ENCODE assay signal across 8 cellular contexts in genomic region chrX:106612403-106612789, GRCh38. TPM values are rescaled to one million over a fixed set of nuclear protein-coding genes. Genes with fewer than 3 reads are reported as not detected.
A peak's percentile ranks its signal among the peaks of the same experiment; 100 is the strongest.
DNase-seq lines count a peak whose midpoint lies in the region; ATAC-seq, FAIRE-seq and TF ChIP-seq lines count a peak whose summit lies in the region.

No MANE protein-coding gene starts in this region.

- FAIRE-seq in HepG2 (lab: Jason Lieb, UNC) = no peak

- intact Hi-C loops in HepG2 (cut with micrococcal nuclease; ENCODE audit: unreplicated experiment) = loop anchor here (10.0 kb wide), 2 partner anchors 122 to 128 kb away; no protein-coding TSS in a partner anchor

- no peaks in the 10 kb centered on the region for H3K36me3 ChIP-seq in HUES48 (ENCODE audit: control insufficient read depth, insufficient read depth, low read length)
- no peaks in the 10 kb centered on the region for H3K36me3 ChIP-seq in HepG2 (replicated peaks in 1 of 2; ENCODE audit: control insufficient read depth in 1 of 2, insufficient read depth in 2 of 2, low read length in 2 of 2)

- CTCF ChIA-PET in HepG2 (lab: Yijun Ruan, JAX; ENCODE audit: low intra/inter-chr PET ratio, low total read pairs) = no interaction called here

- peak; percentile 5 for ATAC-seq in GM21360 (IDR thresholded peaks at IDR 0.05; ENCODE audit: unreplicated experiment)
- peak; percentile 81 for ATAC-seq in HepG2

- no peak for TF ChIP-seq CTCF in brain (conservative IDR thresholded peaks at IDR 0.05)
- TF ChIP-seq CTCF in HepG2 (CRISPR knock-in tag; IDR thresholded peaks at IDR 0.05) = 0 out of 2 replicates have a peak, but pooled peaks have one; percentile 8
- no peak for TF ChIP-seq CTCF in type B pancreatic cell (conservative IDR thresholded peaks at IDR 0.05)

- H3K27me3 Mint-ChIP-seq in brain (peaks cover 4% of the 10 kb centered on the region), type B pancreatic cell (peaks cover 26% of the 10 kb centered on the region)

- peak overlapping the region; percentile 86 for H2AFZ ChIP-seq in HepG2 (ENCODE audit: low read length)

- no peak for TF ChIP-seq RAD21 in HepG2 (CRISPR knock-in tag; IDR thresholded peaks at IDR 0.05)

- H3K4me1 Mint-ChIP-seq in brain (peaks cover 25% of the 10 kb centered on the region), type B pancreatic cell (ENCODE audit: unreplicated experiment) (peaks cover 4% of the 10 kb centered on the region)

- H3K9me3 ChIP-seq in HUES48 (ENCODE audit: control insufficient read depth, insufficient read depth, low read length) = no peaks in the 10 kb centered on the region
- no peaks in the 10 kb centered on the region for H3K9me3 ChIP-seq in HepG2 (ENCODE audit: low read length)

- H3K9me3 Mint-ChIP-seq in brain (peaks cover 0 to 12% (median 0%) of the 10 kb centered on the region in 5 experiments), type B pancreatic cell (no peaks in the 10 kb centered on the region)

- H3K4me3 Mint-ChIP-seq in brain (peak overlapping the region; percentile 83 to 90 (median 86)), type B pancreatic cell (peak overlapping the region; percentile 92)

- H3K4me2 ChIP-seq in HepG2 (ENCODE audit: low read depth, low read length) = peak overlapping the region; percentile 80

- POLR2A ChIA-PET in HepG2 (lab: Yijun Ruan, JAX) = no interaction called here

- H3K27ac ChIP-seq in HUES48 (ENCODE audit: low read depth, low read length) (no peak overlapping the region), HepG2 (ENCODE audit: extremely low read length, insufficient read depth, low read length) (no peak overlapping the region)

- in situ Hi-C loops in Caki2 (cut with HindIII; ENCODE audit: low pct_unique_long_range_greater_than_20kb, low sequenced_read_pairs) (no loop called here), HepG2 (cut with HindIII; ENCODE audit: extremely low pct_ligation_motif_present, low pct_unique_long_range_greater_than_20kb) (no loop called here)

- no peaks in the 10 kb centered on the region for H3K36me3 Mint-ChIP-seq in brain
- H3K36me3 Mint-ChIP-seq in type B pancreatic cell = no peaks in the 10 kb centered on the region

- peaks cover 20% of the 10 kb centered on the region for H3K4me1 ChIP-seq in HUES48 (ENCODE audit: control insufficient read depth, insufficient read depth, low read length)
- H3K4me1 ChIP-seq in HepG2 (ENCODE audit: insufficient read depth, low read length) = peaks cover 10% of the 10 kb centered on the region

- TF ChIP-seq EP300 in HepG2 (IDR thresholded peaks at IDR 0.05; ENCODE audit: low read depth in 2 of 2, low read length in 2 of 2) = no peak
- TF ChIP-seq EP300 in HepG2 (CRISPR knock-in tag; IDR thresholded peaks at IDR 0.05; ENCODE audit: borderline replicate concordance) = no peak

- no peaks in the 10 kb centered on the region for H3K79me2 ChIP-seq in HepG2 (ENCODE audit: insufficient read depth, low read length)

- BruUV-seq in HepG2 (replicated peaks; lab: Mats Ljungman, UMichigan) = no TSS peak

- H4K20me1 ChIP-seq in HepG2 (ENCODE audit: insufficient read depth, low read length) = no peaks in the 10 kb centered on the region

- peak overlapping the region in 4 of 5 experiments; percentile 2 to 75 (median 15) for H3K27ac Mint-ChIP-seq in brain
- peak overlapping the region; percentile 21 for H3K27ac Mint-ChIP-seq in type B pancreatic cell

- H3K9ac ChIP-seq in HUES48 (ENCODE audit: low read depth, low read length) = no peak overlapping the region
- H3K9ac ChIP-seq in HepG2 (ENCODE audit: insufficient read depth, low read depth, low read length) = peak overlapping the region; percentile 52; the same call in 1 of the 2 replicates

- 1% methylated on average over 9 of the region's 10 CpGs for WGBS in HepG2 (ENCODE audit: low lambda C conversion rate)

- DNase-seq in Caki2 (ENCODE audit: low read depth) = peak; percentile 59
- peak; percentile 0 for DNase-seq in HepG2 (ENCODE audit: low spot score)
- no peak for DNase-seq in type B pancreatic cell (ENCODE audit: extremely low spot score, unreplicated experiment)
- no peak for DNase-seq in stimulated activated CD4-positive, alpha-beta T cell treated with anti-CD3 and anti-CD28 coated beads, Interleukin-2, amount 100 ng/mL, for 48 hours
- no peak for DNase-seq in activated gamma-delta T cell treated with Interleukin-2 at 50 U/mL for 16 hours

- H3K27me3 ChIP-seq in HUES48 (ENCODE audit: control insufficient read depth, insufficient read depth, low read length) (peaks cover 43% of the 10 kb centered on the region), HepG2 (ENCODE audit: control insufficient read depth in 1 of 2, insufficient read depth in 2 of 2, low read length in 2 of 2) (no peaks in the 10 kb centered on the region)

- TF ChIP-seq POLR2A in HepG2 (IDR thresholded peaks at IDR 0.05; ENCODE audit: insufficient read depth in 1 of 2, low read depth in 2 of 2, low read length in 2 of 2) = no peak

- H3K4me3 ChIP-seq in HUES48 (ENCODE audit: low read depth, low read length) = peak overlapping the region; percentile 74
- peak overlapping the region; percentile 60 to 73 (median 72) for H3K4me3 ChIP-seq in HepG2 (replicated peaks in 1 of 3; ENCODE audit: insufficient read depth in 1 of 3, low read depth in 2 of 3, low read length in 3 of 3)

TF ChIP-seq in HepG2, 621 proteins besides CTCF, POLR2A, EP300 and RAD21:
- TF ChIP-seq STAG1 (CRISPR knock-in tag; IDR thresholded peaks at IDR 0.05) = peak; percentile 14; the same call in 1 of the 2 replicates
- no peak for TF ChIP-seq ZNF550 (CRISPR knock-in tag; IDR thresholded peaks at IDR 0.05; ENCODE audit: borderline replicate concordance)
- no peak for TF ChIP-seq AGO2 (optimal IDR thresholded peaks at IDR 0.05; ENCODE audit: low read depth, low read length)
- 0 out of 2 replicates have a peak, but pooled peaks have one; percentile 2 for TF ChIP-seq ZFY (CRISPR knock-in tag; IDR thresholded peaks at IDR 0.05)

RNA-seq across cellular contexts. Expression of gene RADX, which starts 0.6 kb away (rescaled TPM):
- total RNA-seq in Caki2 (2014; rRNA removed; shearing (Covaris generic); ENCODE audit: low replicate concordance) = 5.0 and 6.0 TPM in 2 replicates
- polyA plus RNA-seq in brain (ENCODE audit: insufficient read depth, low read depth, low replicate concordance) (0.95 TPM), HepG2 (2011; rRNA removed) (1.1 and 1.3 TPM in 2 replicates)
- total RNA-seq in HepG2 (2016; rRNA removed; fragmentation: Illumina TruSeq; extraction: Trizol) (2.6 and 2.7 TPM in 2 replicates), type B pancreatic cell (ENCODE audit: low replicate concordance) (5.3 and 7.2 TPM in 2 replicates)
- total RNA-seq in HepG2 (2016; cell fraction: cytosol; rRNA removed; fragmentation: Illumina TruSeq; extraction: Trizol; ENCODE audit: low read depth) = 0.18 TPM in 1 of 2 replicates, not detected in the other
- 2.4 and 2.7 TPM in 2 replicates for total RNA-seq in HepG2 (2016; cell fraction: insoluble cytoplasmic fraction; rRNA removed; fragmentation: Illumina TruSeq; extraction: Trizol)
- 0.48 and 0.49 TPM in 2 replicates for total RNA-seq in HepG2 (2016; cell fraction: membrane; rRNA removed; fragmentation: Illumina TruSeq; extraction: Trizol)
- 5.1 and 6.6 TPM in 2 replicates for total RNA-seq in HepG2 (2016; cell fraction: nucleus; rRNA removed; fragmentation: Illumina TruSeq; extraction: Trizol)
- 0.21 and 0.28 TPM in 2 replicates for polyA plus RNA-seq in HepG2 (2011; cell fraction: cytosol; rRNA removed)
- polyA plus RNA-seq in HepG2 (2011; cell fraction: nucleus; rRNA removed) = 2.1 and 3.8 TPM in 2 replicates
- 1.6 and 1.7 TPM in 2 replicates for polyA plus RNA-seq in HepG2 (2012)
- polyA plus RNA-seq in HepG2 (2016; cell fraction: cytosol; fragmentation: Illumina TruSeq; extraction: Trizol; ENCODE audit: low read depth) = 0.08 and 0.10 TPM in 2 replicates
- polyA plus RNA-seq in HepG2 (2016; cell fraction: insoluble cytoplasmic fraction; fragmentation: Illumina TruSeq; extraction: Trizol; ENCODE audit: low read depth) = 2.3 and 2.4 TPM in 2 replicates
- 0.19 and 0.35 TPM in 2 replicates for polyA plus RNA-seq in HepG2 (2016; cell fraction: membrane; fragmentation: Illumina TruSeq; extraction: Trizol; ENCODE audit: low read depth)
- polyA plus RNA-seq in HepG2 (2016; cell fraction: nucleus; fragmentation: Illumina TruSeq; extraction: Trizol; ENCODE audit: insufficient read depth, low read depth) = 6.9 and 13.2 TPM in 2 replicates
- polyA minus RNA-seq in HepG2 (2011; rRNA and poly(A)+ RNA removed; ENCODE audit: low replicate concordance) = 0.14 TPM in 1 of 2 replicates, not detected in the other
- 0.30 and 0.35 TPM in 2 replicates for polyA minus RNA-seq in HepG2 (2011; cell fraction: cytosol; rRNA and poly(A)+ RNA removed)
- 4.4 and 5.2 TPM in 2 replicates for polyA minus RNA-seq in HepG2 (2011; cell fraction: nucleus; rRNA and poly(A)+ RNA removed)

Comparison
In these comparisons a context has a peak if more than half of its experiments do, and no peak if none do; other contexts are left out.
1. DNase-seq: peak in Caki2 (single experiment) and HepG2 (single experiment); none in type B pancreatic cell (single experiment), stimulated activated CD4-positive, alpha-beta T cell treated with anti-CD3 and anti-CD28 coated beads, Interleukin-2, amount 100 ng/mL, for 48 hours (0 of 2) and activated gamma-delta T cell treated with Interleukin-2 at 50 U/mL for 16 hours (single experiment).